ENCODE assay signal across 31 cellular contexts in the genomic region with DNA sequence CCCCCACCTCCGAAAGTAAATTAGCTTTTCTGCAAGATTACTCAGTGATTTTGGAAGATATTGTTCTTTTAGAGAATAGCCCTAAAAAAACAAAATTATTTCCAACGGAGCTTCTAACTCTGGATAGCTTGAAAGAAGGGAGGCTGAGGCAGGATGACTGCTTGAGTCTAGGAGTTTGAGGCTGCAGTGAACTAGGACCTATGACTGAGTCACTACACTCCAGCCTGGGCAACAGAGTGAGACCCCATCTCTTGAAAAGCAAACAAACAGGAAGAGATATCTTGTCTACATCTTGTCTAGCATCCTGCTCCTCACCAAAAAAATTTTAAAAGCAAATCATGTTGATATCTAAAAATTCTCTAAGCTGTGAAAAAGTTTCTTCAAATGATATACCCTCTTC.
"Had no signal": no experiment of that assay in that cellular context is flagged by ENCODE, and none has a peak within 500 bp of the region (broad histone marks: within the 10 kb centered on the region; RNA-seq: fewer than 3 reads in every experiment).

No MANE protein-coding gene starts in this region.

- H3K4me3 ChIP-seq: coronary artery, dorsolateral prefrontal cortex, esophagus squamous epithelium had no signal

- H3K27ac Mint-ChIP-seq: activated CD4-positive, alpha-beta memory T cell treated with anti-CD3 and anti-CD28 coated beads, Interleukin-2, amount 10 ng/mL, durations not matched to agents 7 days and 5 days; activated CD4-positive, alpha-beta T cell treated with anti-CD3 and anti-CD28 coated beads, Interleukin-2, amount 10 ng/mL, durations not matched to agents 7 days and 5 days; activated naive CD4-positive, alpha-beta T cell treated with anti-CD3 and anti-CD28 coated beads, Interleukin-2, amount 10 ng/mL, durations not matched to agents 7 days and 5 days; activated naive CD4-positive, alpha-beta T cell treated with anti-CD3 and anti-CD28 coated beads, Interleukin-2, amount 50 U/mL, for 72 hours; activated naive CD8-positive, alpha-beta T cell treated with anti-CD3 and anti-CD28 coated beads, Interleukin-2, amount 10 ng/mL, durations not matched to agents 7 days and 5 days; activated T-cell treated with anti-CD3 and anti-CD28 coated beads, Interleukin-2, amount 50 U/mL, for 24 hours; activated T-cell treated with anti-CD3 and anti-CD28 coated beads, Interleukin-2, amount 50 U/mL, for 72 hours; dendritic cell treated with granulocyte-macrophage colony-stimulating factor and Interleukin-4, amounts not matched to agents 40 ng/mL and 50 ng/mL, for 4 days had no signal

- H3K9me3 ChIP-seq: esophagus squamous epithelium had no signal

- H3K27me3 ChIP-seq: brain microvascular endothelial cell, dorsolateral prefrontal cortex, esophagus squamous epithelium had no signal

- ATAC-seq: activated naive CD4-positive, alpha-beta T cell treated with anti-CD3 and anti-CD28 coated beads, Interleukin-2, amount 50 U/mL, for 72 hours; activated T-cell treated with anti-CD3 and anti-CD28 coated beads, Interleukin-2, amount 50 U/mL, for 72 hours had no signal

- H3K4me3 Mint-ChIP-seq: activated CD4-positive, alpha-beta memory T cell treated with anti-CD3 and anti-CD28 coated beads, Interleukin-2, amount 10 ng/mL, durations not matched to agents 7 days and 5 days; activated CD4-positive, alpha-beta T cell treated with anti-CD3 and anti-CD28 coated beads, Interleukin-2, amount 10 ng/mL, durations not matched to agents 7 days and 5 days; activated naive CD4-positive, alpha-beta T cell treated with anti-CD3 and anti-CD28 coated beads, Interleukin-2, amount 10 ng/mL, durations not matched to agents 7 days and 5 days; activated naive CD8-positive, alpha-beta T cell treated with anti-CD3 and anti-CD28 coated beads, Interleukin-2, amount 10 ng/mL, durations not matched to agents 7 days and 5 days; activated T-cell treated with anti-CD3 and anti-CD28 coated beads, Interleukin-2, amount 50 U/mL, for 24 hours; activated T-cell treated with anti-CD3 and anti-CD28 coated beads, Interleukin-2, amount 50 U/mL, for 72 hours; central memory CD8-positive, alpha-beta T cell; dendritic cell treated with granulocyte-macrophage colony-stimulating factor and Interleukin-4, amounts not matched to agents 40 ng/mL and 50 ng/mL, for 4 days had no signal

- DNase-seq: activated CD4-positive, alpha-beta memory T cell treated with anti-CD3 and anti-CD28 coated beads, Interleukin-2, amount 10 ng/mL, durations not matched to agents 7 days and 5 days; activated CD4-positive, alpha-beta T cell treated with anti-CD3 and anti-CD28 coated beads for 1 hour; activated CD4-positive, alpha-beta T cell treated with anti-CD3 and anti-CD28 coated beads for 4 hours; activated CD4-positive, alpha-beta T cell treated with anti-CD3 and anti-CD28 coated beads, Interleukin-2, amount 10 ng/mL, durations not matched to agents 7 days and 5 days; activated CD4-positive, alpha-beta T cell treated with anti-CD3 and anti-CD28 coated beads, Interleukin-2, amount 50 U/mL, for 4 hours; activated CD4-positive, CD25-positive, alpha-beta regulatory T cell; activated CD8-positive, alpha-beta memory T cell treated with anti-CD3 and anti-CD28 coated beads, Interleukin-2, amount 50 U/mL, for 48 hours; activated gamma-delta T cell; activated naive CD4-positive, alpha-beta T cell; activated naive CD4-positive, alpha-beta T cell treated with anti-CD3 and anti-CD28 coated beads, Interleukin-2, amount 10 ng/mL, durations not matched to agents 7 days and 5 days; activated naive CD8-positive, alpha-beta T cell treated with anti-CD3 and anti-CD28 coated beads, Interleukin-2, amount 10 ng/mL, durations not matched to agents 7 days and 5 days; activated T-cell treated with anti-CD3 and anti-CD28 coated beads for 4 hours; activated T-cell treated with anti-CD3 and anti-CD28 coated beads, Interleukin-2, amount 50 U/mL, for 24 hours; activated T-cell treated with anti-CD3 and anti-CD28 coated beads, Interleukin-2, amount 50 U/mL, for 72 hours; amniotic stem cell; anterior cingulate cortex; brain microvascular endothelial cell; dorsolateral prefrontal cortex; effector memory CD4-positive, alpha-beta T cell; esophagus squamous epithelium; foreskin melanocyte; head of caudate nucleus; T-helper 1 cell; T-helper 2 cell had no signal

- H3K27me3 Mint-ChIP-seq: activated CD4-positive, alpha-beta memory T cell treated with anti-CD3 and anti-CD28 coated beads, Interleukin-2, amount 10 ng/mL, durations not matched to agents 7 days and 5 days; activated CD4-positive, alpha-beta T cell treated with anti-CD3 and anti-CD28 coated beads, Interleukin-2, amount 10 ng/mL, durations not matched to agents 7 days and 5 days; activated naive CD4-positive, alpha-beta T cell treated with anti-CD3 and anti-CD28 coated beads, Interleukin-2, amount 10 ng/mL, durations not matched to agents 7 days and 5 days; activated naive CD8-positive, alpha-beta T cell treated with anti-CD3 and anti-CD28 coated beads, Interleukin-2, amount 10 ng/mL, durations not matched to agents 7 days and 5 days; activated T-cell treated with anti-CD3 and anti-CD28 coated beads, Interleukin-2, amount 50 U/mL, for 24 hours; central memory CD8-positive, alpha-beta T cell; dendritic cell treated with granulocyte-macrophage colony-stimulating factor and Interleukin-4, amounts not matched to agents 40 ng/mL and 50 ng/mL, for 4 days had no signal

- H3K36me3 ChIP-seq: brain microvascular endothelial cell had no signal

- FAIRE-seq: astrocyte, bronchial epithelial cell had no signal

- H3K4me1 Mint-ChIP-seq: activated CD4-positive, alpha-beta T cell treated with anti-CD3 and anti-CD28 coated beads, Interleukin-2, amount 10 ng/mL, durations not matched to agents 7 days and 5 days; activated naive CD4-positive, alpha-beta T cell treated with anti-CD3 and anti-CD28 coated beads, Interleukin-2, amount 10 ng/mL, durations not matched to agents 7 days and 5 days had no signal

- H3K27ac ChIP-seq: brain microvascular endothelial cell, coronary artery, dorsolateral prefrontal cortex, epithelial cell of prostate had no signal
